In genomic region chr17:63675231-63675606, GRCh38 we compare ENCODE assay signal across 10 cellular contexts. TPM values are rescaled to one million over a fixed set of nuclear protein-coding genes. Genes with fewer than 3 reads are reported as not detected.
A peak's percentile ranks its signal among the peaks of the same experiment; 100 is the strongest.
DNase-seq lines count a peak whose midpoint lies in the region; ATAC-seq and TF ChIP-seq lines count a peak whose summit lies in the region.
"Had no signal": no experiment of that assay in that cellular context is flagged by ENCODE, and none has a peak within 500 bp of the region (broad histone marks: within the 10 kb centered on the region; RNA-seq: fewer than 3 reads in every experiment).

No MANE protein-coding gene starts in this region.

- H3K27me3 ChIP-seq in Peyer's patch (no peaks in the 10 kb centered on the region), muscle layer of duodenum (ENCODE audit: low read depth, low read length) (no peaks in the 10 kb centered on the region)
- H3K27me3 ChIP-seq in CD8-positive, alpha-beta T cell (ENCODE audit: insufficient read depth, low read length) = no peaks in the 10 kb centered on the region

- peaks cover 70% of the 10 kb centered on the region for H3K36me3 Mint-ChIP-seq in CD8-positive, alpha-beta T cell
- H3K36me3 Mint-ChIP-seq: activated naive CD4-positive, alpha-beta T cell treated with anti-CD3 and anti-CD28 coated beads, Interleukin-2, amount 50 U/mL, for 72 hours had no signal

- H3K4me3 ChIP-seq in Peyer's patch (peak overlapping the region in 1 of 4 donors; percentile 28), epithelial cell of esophagus (ENCODE audit: low read length) (no peak overlapping the region), muscle layer of duodenum (ENCODE audit: low read depth in 1 of 2, low read length in 2 of 2) (peak overlapping the region in 1 of 2 donors; percentile 43)
- H3K4me3 ChIP-seq in CD8-positive, alpha-beta T cell (ENCODE audit: low read depth, low read length) = no peak overlapping the region

- peaks cover 20% of the 10 kb centered on the region for H3K4me1 Mint-ChIP-seq in CD8-positive, alpha-beta T cell (ENCODE audit: low read depth)

- no peak for DNase-seq in Peyer's patch
- peak; percentile 10 for DNase-seq in epithelial cell of esophagus (ENCODE audit: low read depth)
- DNase-seq in CD8-positive, alpha-beta T cell = no peak
- no peak for DNase-seq in DMS79 treated with DMSO at 0.1 percent for 48 hours (lab: John Stamatoyannopoulos, UW)
- DNase-seq in activated naive CD4-positive, alpha-beta T cell treated with anti-CD3 and anti-CD28 coated beads, Interleukin-2, amount 50 U/mL, for 16 hours = no peak
- DNase-seq: NCI-H187 had no signal

- H3K9me3 Mint-ChIP-seq in CD8-positive, alpha-beta T cell = no peaks in the 10 kb centered on the region
- H3K9me3 Mint-ChIP-seq: activated naive CD4-positive, alpha-beta T cell treated with anti-CD3 and anti-CD28 coated beads, Interleukin-2, amount 50 U/mL, for 72 hours had no signal

- TF ChIP-seq POLR2A in Peyer's patch (IDR thresholded peaks at IDR 0.05) = no peak

- ATAC-seq in CD8-positive, alpha-beta T cell = no peak
- no peak for ATAC-seq in GM18502 (IDR thresholded peaks at IDR 0.05; ENCODE audit: poor library complexity, unreplicated experiment)
- ATAC-seq: activated naive CD4-positive, alpha-beta T cell treated with anti-CD3 and anti-CD28 coated beads, Interleukin-2, amount 50 U/mL, for 72 hours had no signal

- peaks cover 0 to 26% (median 2%) of the 10 kb centered on the region in 4 donors for H3K4me1 ChIP-seq in Peyer's patch
- H3K4me1 ChIP-seq in muscle layer of duodenum (ENCODE audit: control insufficient read depth in 1 of 2, insufficient read depth in 2 of 2, low read length in 2 of 2) = peaks cover 21% of the 10 kb centered on the region in 2 donors
- no peaks in the 10 kb centered on the region for H3K4me1 ChIP-seq in CD8-positive, alpha-beta T cell (ENCODE audit: insufficient read depth, low read length)

- H3K9me3 ChIP-seq in Peyer's patch (no peaks in the 10 kb centered on the region), muscle layer of duodenum (ENCODE audit: control insufficient read depth in 1 of 2, low read length in 2 of 2) (no peaks in the 10 kb centered on the region)
- H3K9me3 ChIP-seq in CD8-positive, alpha-beta T cell (ENCODE audit: low read length) = no peaks in the 10 kb centered on the region

- TF ChIP-seq CTCF in 22Rv1 (IDR thresholded peaks at IDR 0.05) = no peak
- TF ChIP-seq CTCF in Peyer's patch (IDR thresholded peaks at IDR 0.05) = no peak
- no peak for TF ChIP-seq CTCF in epithelial cell of esophagus (IDR thresholded peaks at IDR 0.05; ENCODE audit: insufficient read depth, low read depth, low read length, missing control alignments)
- TF ChIP-seq CTCF in CD8-positive, alpha-beta T cell (IDR thresholded peaks at IDR 0.05) = no peak

- H3K27ac Mint-ChIP-seq in CD8-positive, alpha-beta T cell = no peak overlapping the region

- intact Hi-C loops in CD8-positive, alpha-beta T cell (cut with DNase I, micrococcal nuclease) = no loop called here

- H3K27me3 Mint-ChIP-seq in CD8-positive, alpha-beta T cell (ENCODE audit: low read depth) = no peaks in the 10 kb centered on the region

- no peak overlapping the region for H3K4me3 Mint-ChIP-seq in CD8-positive, alpha-beta T cell

- peak overlapping the region; percentile 47 for H3K27ac ChIP-seq in 22Rv1
- H3K27ac ChIP-seq in Peyer's patch = peak overlapping the region; percentile 56 to 76 (median 68)
- peak overlapping the region; percentile 60 for H3K27ac ChIP-seq in muscle layer of duodenum (ENCODE audit: low read length)
- no peak overlapping the region for H3K27ac ChIP-seq in CD8-positive, alpha-beta T cell (ENCODE audit: low read depth, low read length)

- CTCF ChIA-PET in CD8-positive, alpha-beta T cell (lab: Charles Lee) = interaction anchor here (0.8 to 3.2 kb wide), 5 partner anchors 21 to 250 kb away, joined by 3 to 18 read pairs (median 3); no protein-coding TSS in a partner anchor

- H3K36me3 ChIP-seq in Peyer's patch (peaks cover 0 to 16% (median 0%) of the 10 kb centered on the region in 3 donors), muscle layer of duodenum (ENCODE audit: control insufficient read depth in 1 of 2, insufficient read depth in 2 of 2, low read length in 2 of 2) (peaks cover 4 to 16% of the 10 kb centered on the region in 2 donors)
- peaks cover 7% of the 10 kb centered on the region for H3K36me3 ChIP-seq in CD8-positive, alpha-beta T cell (ENCODE audit: insufficient read depth, low read length)

- POLR2A ChIA-PET in CD8-positive, alpha-beta T cell (lab: Charles Lee) = interaction anchor here (1.0 to 1.5 kb wide), 2 partner anchors 10 to 20 kb away, joined by 3 to 4 read pairs; no protein-coding TSS in a partner anchor

RNA-seq across cellular contexts. Expression of gene LIMD2, which starts 24.7 kb away (rescaled TPM):
- 10 to 100 TPM in 3 of 4 donors, 1 to 10 TPM in 1; 9.9 to 79.2 (median 12.6) TPM for total RNA-seq in Peyer's patch
- 100 to 1,000 TPM; 828 to 849 TPM for total RNA-seq in CD8-positive, alpha-beta T cell

RNA-seq across cellular contexts. Expression of gene MAP3K3, which starts 53.0 kb away (rescaled TPM):
- total RNA-seq in Peyer's patch = 10 to 100 TPM; 17.3 to 61.9 (median 39.2) TPM
- 10 to 100 TPM; 72.9 to 74.5 TPM for total RNA-seq in CD8-positive, alpha-beta T cell

Comparison
In these comparisons a context has a peak if more than half of its experiments do, and no peak if none do; other contexts are left out.
1. RNA of gene LIMD2, which starts 24.7 kb away (total RNA-seq): 828 to 849 TPM in CD8-positive, alpha-beta T cell; 9.9 to 79.2 TPM in Peyer's patch; every median in the first group is over 10 times any median in the second.